ENCODE assay signal across 8 cellular contexts in the genomic region with DNA sequence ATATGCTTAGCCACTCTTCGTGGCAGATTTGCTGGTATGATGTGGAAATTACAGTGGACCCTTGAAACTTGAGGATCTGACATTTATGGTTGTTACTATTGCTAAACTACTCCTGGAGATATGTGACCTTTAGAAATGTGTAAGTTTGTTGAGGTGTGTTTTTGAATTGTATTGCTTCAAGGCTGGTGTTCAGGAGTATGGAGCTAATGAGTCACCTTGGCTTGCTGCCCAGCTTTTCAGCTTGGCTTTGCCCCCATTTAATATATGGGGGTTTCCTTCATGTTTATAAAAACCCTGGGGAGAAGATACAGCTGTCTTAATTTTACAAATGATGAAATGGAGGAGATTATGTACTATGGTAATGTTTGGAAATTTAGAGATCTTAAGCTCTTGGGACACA. TPM values are rescaled to one million over a fixed set of nuclear protein-coding genes. Genes with fewer than 3 reads are reported as not detected.
A peak's percentile ranks its signal among the peaks of the same experiment; 100 is the strongest.
DNase-seq lines count a peak whose midpoint lies in the region; ATAC-seq and TF ChIP-seq lines count a peak whose summit lies in the region.

No MANE protein-coding gene starts in this region.

- TF ChIP-seq CTCF in heart right ventricle (IDR thresholded peaks at IDR 0.05), result no peak

- ATAC-seq in heart right ventricle (peak in 5 of 8 donors; percentile 32 to 66 (median 46)), GM18498 (IDR thresholded peaks at IDR 0.05; ENCODE audit: unreplicated experiment) (no peak), HG02840 (IDR thresholded peaks at IDR 0.05; ENCODE audit: low FRiP score, unreplicated experiment) (no peak)

- intact Hi-C loops in heart right ventricle (cut with DNase I), result no loop called here

- peaks cover 0 to 71% (median 28%) of the 10 kb centered on the region in 9 donors for H3K36me3 ChIP-seq in heart right ventricle

- peak overlapping the region in 3 of 10 donors; percentile 6 to 36 (median 15) for H3K27ac ChIP-seq in heart right ventricle

- peaks cover 0 to 77% (median 45%) of the 10 kb centered on the region in 9 donors for H3K4me1 ChIP-seq in heart right ventricle

- peak; percentile 60 for DNase-seq in activated naive CD4-positive, alpha-beta T cell treated with Interleukin-2 at 50 U/mL for 16 hours
- DNase-seq in activated naive CD4-positive, alpha-beta T cell treated with anti-CD3 and anti-CD28 coated beads, Interleukin-2, amount 10 ng/mL, durations not matched to agents 7 days and 5 days, result no peak
- DNase-seq in activated T-cell treated with anti-CD3 and anti-CD28 coated beads for 24 hours (ENCODE audit: low read depth), result peak; percentile 67
- DNase-seq in heart right ventricle, result no peak
- peak; percentile 61 for DNase-seq in stimulated activated CD8-positive, alpha-beta memory T cell treated with anti-CD3 and anti-CD28 coated beads, Interleukin-12 subunit alpha, Interleukin-12 subunit beta, amount 100 ng/mL, for 1 hour (ENCODE audit: low read depth)
- no peak for DNase-seq in NCI-H345 (lab: John Stamatoyannopoulos, UW)

- peaks cover 22% of the 10 kb centered on the region for H3K36me3 Mint-ChIP-seq in activated naive CD4-positive, alpha-beta T cell treated with anti-CD3 and anti-CD28 coated beads, Interleukin-2, amount 10 ng/mL, durations not matched to agents 7 days and 5 days

- peaks cover 3% of the 10 kb centered on the region for H3K4me1 Mint-ChIP-seq in activated naive CD4-positive, alpha-beta T cell treated with anti-CD3 and anti-CD28 coated beads, Interleukin-2, amount 10 ng/mL, durations not matched to agents 7 days and 5 days

- no peak overlapping the region for H3K27ac Mint-ChIP-seq in activated naive CD4-positive, alpha-beta T cell treated with anti-CD3 and anti-CD28 coated beads, Interleukin-2, amount 10 ng/mL, durations not matched to agents 7 days and 5 days

- no peak overlapping the region for H3K4me3 Mint-ChIP-seq in activated naive CD4-positive, alpha-beta T cell treated with anti-CD3 and anti-CD28 coated beads, Interleukin-2, amount 10 ng/mL, durations not matched to agents 7 days and 5 days

- H3K9me3 ChIP-seq in heart right ventricle, result no peaks in the 10 kb centered on the region

- WGBS in heart right ventricle, 2 donors, result 51 to 72% methylated on average over 1 of the region's 1 CpG

- no peaks in the 10 kb centered on the region for H3K27me3 Mint-ChIP-seq in activated naive CD4-positive, alpha-beta T cell treated with anti-CD3 and anti-CD28 coated beads, Interleukin-2, amount 10 ng/mL, durations not matched to agents 7 days and 5 days

- H3K4me3 ChIP-seq in heart right ventricle, result no peak overlapping the region

- no peaks in the 10 kb centered on the region for H3K27me3 ChIP-seq in heart right ventricle

- CTCF ChIA-PET in activated naive CD4-positive, alpha-beta T cell treated with anti-CD3 and anti-CD28 coated beads, Interleukin-2, amount 10 ng/mL, durations not matched to agents 7 days and 5 days (lab: Charles Lee), result no interaction called here

- H3K9me3 Mint-ChIP-seq in activated naive CD4-positive, alpha-beta T cell treated with anti-CD3 and anti-CD28 coated beads, Interleukin-2, amount 10 ng/mL, durations not matched to agents 7 days and 5 days, result no peaks in the 10 kb centered on the region

RNA-seq across cellular contexts. Expression of a gene that starts 11.6 kb away (rescaled TPM):
- total RNA-seq in heart right ventricle, result 10 to 100 TPM; 45.0 to 80.3 (median 64.8) TPM
- polyA plus RNA-seq in heart right ventricle, result 10 to 100 TPM; 21.4 to 25.4 TPM

Comparison
In these comparisons a context has a peak if more than half of its experiments do, and no peak if none do; other contexts are left out.
1. DNase-seq: peak in activated naive CD4-positive, alpha-beta T cell treated with Interleukin-2 at 50 U/mL for 16 hours (single experiment), activated T-cell treated with anti-CD3 and anti-CD28 coated beads for 24 hours (single experiment) and stimulated activated CD8-positive, alpha-beta memory T cell treated with anti-CD3 and anti-CD28 coated beads, Interleukin-12 subunit alpha, Interleukin-12 subunit beta, amount 100 ng/mL, for 1 hour (single experiment); none in activated naive CD4-positive, alpha-beta T cell treated with anti-CD3 and anti-CD28 coated beads, Interleukin-2, amount 10 ng/mL, durations not matched to agents 7 days and 5 days (single experiment), heart right ventricle (0 of 2) and NCI-H345 (single experiment).
2. ATAC-seq: peak in heart right ventricle (5 of 8); none in GM18498 (single experiment) and HG02840 (single experiment).